Comparison of ENCODE assay signal across 22 cellular contexts in genomic region chr4:77179512-77179911, GRCh38.
"Had no signal": no experiment of that assay in that cellular context is flagged by ENCODE, and none has a peak within 500 bp of the region (broad histone marks: within the 10 kb centered on the region; RNA-seq: fewer than 3 reads in every experiment).

No MANE protein-coding gene starts in this region.

- H3K36me3 ChIP-seq: SJSA1 had no signal

- H3K4me2 ChIP-seq: KMS-11 had no signal

- H3K27ac ChIP-seq: HL-60, KMS-11, SJSA1, SK-N-MC had no signal

- H3K9ac ChIP-seq: KMS-11 had no signal

- H3K9me3 ChIP-seq: SJSA1 had no signal

- H3K4me1 ChIP-seq: SJSA1 had no signal

- H3K4me3 ChIP-seq: K562, SJSA1, SK-N-MC had no signal

- DNase-seq: Kasumi-1, MM.1S, NCI-H1092 treated with DMSO at 0.1 percent for 48 hours, NCI-H1436, NCI-H187, NCI-H2029, NCI-H2081 treated with DMSO at 0.1 percent for 48 hours, NCI-H2171, NCI-H226, NCI-H446, NCI-H510A, NCI-H524 treated with DMSO at 0.1 percent for 48 hours, NCI-H69, NCI-H774, Right ventricle myocardium superior, RPMI8226, SIG-M5 had no signal

- ATAC-seq: K562 had no signal
